8 cellular contexts compared by ENCODE assay signal in the genomic region with DNA sequence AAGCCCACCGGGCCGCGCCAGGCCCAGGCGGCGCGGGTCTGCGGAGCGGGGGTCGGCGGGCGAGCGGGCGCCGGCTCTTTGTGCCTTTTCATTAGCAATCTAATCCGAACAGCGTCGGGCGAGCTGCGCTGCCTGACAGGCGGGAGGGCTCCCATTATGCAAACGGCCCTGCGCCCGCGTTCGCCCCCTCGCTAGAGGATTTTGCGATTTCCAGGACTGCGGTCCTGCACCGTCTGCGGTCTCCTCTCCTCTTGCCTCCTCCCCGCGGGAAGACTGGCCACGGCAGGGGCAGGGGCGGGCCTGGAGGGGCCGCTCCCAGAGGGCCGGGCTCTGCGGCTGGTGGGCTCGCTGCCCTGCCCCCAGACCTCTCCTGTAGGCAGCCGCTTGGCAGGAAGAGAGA. TPM values are rescaled to one million over a fixed set of nuclear protein-coding genes. Genes with fewer than 3 reads are reported as not detected.
DNase-seq lines count a peak whose midpoint lies in the region; ATAC-seq and TF ChIP-seq lines count a peak whose summit lies in the region.
"Not testable (repeated sequence)": the region's sequence is repeated elsewhere in the genome, so short reads cannot be mapped to it uniquely, and the experiment has no call there.

No MANE protein-coding gene starts in this region.

- H3K27ac Mint-ChIP-seq in endodermal cell, result not testable (repeated sequence)

- ATAC-seq in GM19397 (IDR thresholded peaks at IDR 0.05; ENCODE audit: unreplicated experiment) (peak; percentile 24), HG02870 (IDR thresholded peaks at IDR 0.05; ENCODE audit: unreplicated experiment) (peak; percentile 22), right lobe of liver (peak in 2 of 4 donors; percentile 4 to 18)

- not testable (repeated sequence) for TF ChIP-seq POLR2A in right lobe of liver (IDR thresholded peaks at IDR 0.05)

- WGBS in endodermal cell (ENCODE audit: insufficient coverage in 1 of 2, insufficient read length in 1 of 2), 2 experiments, result 0% methylated on average over 12 of the region's 39 CpGs; no CpG with 5 or more reads in 1 of the 2 experiments
- whole genome bisulfite sequencing in right lobe of liver (ENCODE audit: insufficient coverage, low coverage, low lambda C conversion rate, missing lambda C conversion rate), result 0% methylated on average over 5 of the region's 39 CpGs

- H3K36me3 ChIP-seq in A673 (ENCODE audit: insufficient read depth, low read length, poor library complexity, severe bottlenecking); MM.1S (replicated peaks; ENCODE audit: insufficient read depth, low read length); endodermal cell (ENCODE audit: control insufficient read depth, insufficient read depth, low read length); right lobe of liver: not testable (repeated sequence)

- H3K4me2 ChIP-seq in MM.1S (ENCODE audit: low read depth, low read length), result not testable (repeated sequence)

- not testable (repeated sequence) for H3F3A ChIP-seq in MM.1S (ENCODE audit: insufficient read depth, low read length)

- not testable (repeated sequence) for H3K27me3 ChIP-seq in A673 (replicated peaks; ENCODE audit: insufficient read depth, low read depth, low read length, poor library complexity); MM.1S (replicated peaks; ENCODE audit: insufficient read depth, low read length); endodermal cell (ENCODE audit: control insufficient read depth, insufficient read depth, low read length, poor library complexity, severe bottlenecking); right lobe of liver

- not testable (repeated sequence) for H3K4me1 ChIP-seq in A673 (ENCODE audit: insufficient read depth, low read length, poor library complexity, severe bottlenecking); MM.1S (ENCODE audit: low read length); endodermal cell (ENCODE audit: control insufficient read depth, insufficient read depth, low read length); right lobe of liver

- not testable (repeated sequence) for H3K9me3 Mint-ChIP-seq in endodermal cell

- CTCF ChIA-PET in A673 (lab: Charles Lee), result not testable (repeated sequence)

- DNase-seq in A673 (ENCODE audit: low spot score); MM.1S; endodermal cell; skeletal muscle cell (ENCODE audit: low read depth): not testable (repeated sequence)
- DNase-seq in activated T-cell treated with anti-CD3 and anti-CD28 coated beads, Interleukin-2, amount 50 U/mL, for 48 hours, result peak; percentile 25 to 38
- peak; percentile 27 to 58 (median 44) for DNase-seq in right lobe of liver

- not testable (repeated sequence) for H3K79me2 ChIP-seq in MM.1S (ENCODE audit: low read length)

- H3K4me3 Mint-ChIP-seq in endodermal cell, result peak overlapping the region; percentile 62

- not testable (repeated sequence) for H4K20me1 ChIP-seq in MM.1S (ENCODE audit: insufficient read depth, low read length)

- intact Hi-C loops in A673 (cut with micrococcal nuclease; ENCODE audit: unreplicated experiment); right lobe of liver (cut with DNase I): not testable (repeated sequence)

- not testable (repeated sequence) for H3K4me1 Mint-ChIP-seq in endodermal cell

- H3K27ac ChIP-seq in A673 (ENCODE audit: low read depth, low read length, poor library complexity, severe bottlenecking); MM.1S (ENCODE audit: low read length); endodermal cell (ENCODE audit: low read depth, low read length); right lobe of liver: not testable (repeated sequence)

- TF ChIP-seq CTCF in A673 (conservative IDR thresholded peaks at IDR 0.05; ENCODE audit: low read depth, low read length); MM.1S (IDR thresholded peaks at IDR 0.05; ENCODE audit: low read length); endodermal cell (conservative IDR thresholded peaks at IDR 0.05); right lobe of liver (IDR thresholded peaks at IDR 0.05): not testable (repeated sequence)

- not testable (repeated sequence) for H2AFZ ChIP-seq in MM.1S (ENCODE audit: low read length)

- not testable (repeated sequence) for H3K9me2 ChIP-seq in MM.1S (replicated peaks; ENCODE audit: insufficient read depth, low read length)

- POLR2A ChIA-PET in A673 (lab: Charles Lee; ENCODE audit: low non-redundant PET), result not testable (repeated sequence)

- not testable (repeated sequence) for H3K9ac ChIP-seq in MM.1S (ENCODE audit: low read length); endodermal cell (ENCODE audit: extremely low read depth, low read length, poor library complexity, severe bottlenecking)

- BruUV-seq in A673 (replicated peaks; lab: Mats Ljungman, UMichigan), result not testable (repeated sequence)

- H3K27me3 Mint-ChIP-seq in endodermal cell (ENCODE audit: insufficient read depth), result not testable (repeated sequence)

- H3K9me3 ChIP-seq in A673 (ENCODE audit: low read depth, low read length, poor library complexity, severe bottlenecking); MM.1S (replicated peaks; ENCODE audit: insufficient read depth, low read length); endodermal cell (ENCODE audit: control insufficient read depth, low read length); right lobe of liver: not testable (repeated sequence)

- H3K4me3 ChIP-seq in A673 (ENCODE audit: low read depth, low read length, poor library complexity, severe bottlenecking) (peak overlapping the region; percentile 43), MM.1S (ENCODE audit: low read length) (peak overlapping the region; percentile 42; the same call in 1 of the 2 replicates), right lobe of liver (peak overlapping the region; percentile 33 to 50 (median 36)), skeletal muscle cell (ENCODE audit: low read depth, low read length) (peak overlapping the region; percentile 41)
- not testable (repeated sequence) for H3K4me3 ChIP-seq in endodermal cell (ENCODE audit: low read length)

- H3K36me3 Mint-ChIP-seq in endodermal cell (ENCODE audit: low read depth), result not testable (repeated sequence)

RNA-seq across cellular contexts. Expression of a gene that starts 0.6 kb away (rescaled TPM):
- 11.3 and 13.1 TPM in 2 replicates for total RNA-seq in A673 (2021)
- total RNA-seq in endodermal cell, result 10 to 100 TPM; 38.5 to 45.6 TPM
- polyA plus RNA-seq in endodermal cell (2013, experiment 1 of 2), result 24.9 TPM
- polyA plus RNA-seq in endodermal cell (2013, experiment 2 of 2), result 22.4 TPM
- 1 to 10 TPM in 5 of 6 experiments, under 1 TPM in 1; 0.88 to 1.9 (median 1.4) TPM for total RNA-seq in right lobe of liver

RNA-seq across cellular contexts. Expression of a gene that starts 34.3 kb away (rescaled TPM):
- total RNA-seq in A673 (2021) (0.87 and 1.0 TPM in 2 replicates), endodermal cell (under 1 TPM; 0.55 to 0.57 TPM), right lobe of liver (under 1 TPM in 1 of 6 experiments, not detected in 5; 0.04 TPM)
- 0.11 TPM for polyA plus RNA-seq in endodermal cell (2013, experiment 1 of 2)
- 0.04 TPM for polyA plus RNA-seq in endodermal cell (2013, experiment 2 of 2)

RNA-seq across cellular contexts. Expression of a gene that starts 49.4 kb away (rescaled TPM):
- total RNA-seq in A673 (2021) (0.82 and 1.7 TPM in 2 replicates), endodermal cell (1 to 10 TPM; 4.0 to 4.4 TPM), right lobe of liver (1 to 10 TPM in 1 of 6 experiments, under 1 TPM in 5; 0.12 to 1.4 (median 0.66) TPM)
- polyA plus RNA-seq in endodermal cell (2013, experiment 1 of 2), result 4.3 TPM
- polyA plus RNA-seq in endodermal cell (2013, experiment 2 of 2), result 1.9 TPM
